1 cellular context compared by ENCODE assay signal in the genomic region with DNA sequence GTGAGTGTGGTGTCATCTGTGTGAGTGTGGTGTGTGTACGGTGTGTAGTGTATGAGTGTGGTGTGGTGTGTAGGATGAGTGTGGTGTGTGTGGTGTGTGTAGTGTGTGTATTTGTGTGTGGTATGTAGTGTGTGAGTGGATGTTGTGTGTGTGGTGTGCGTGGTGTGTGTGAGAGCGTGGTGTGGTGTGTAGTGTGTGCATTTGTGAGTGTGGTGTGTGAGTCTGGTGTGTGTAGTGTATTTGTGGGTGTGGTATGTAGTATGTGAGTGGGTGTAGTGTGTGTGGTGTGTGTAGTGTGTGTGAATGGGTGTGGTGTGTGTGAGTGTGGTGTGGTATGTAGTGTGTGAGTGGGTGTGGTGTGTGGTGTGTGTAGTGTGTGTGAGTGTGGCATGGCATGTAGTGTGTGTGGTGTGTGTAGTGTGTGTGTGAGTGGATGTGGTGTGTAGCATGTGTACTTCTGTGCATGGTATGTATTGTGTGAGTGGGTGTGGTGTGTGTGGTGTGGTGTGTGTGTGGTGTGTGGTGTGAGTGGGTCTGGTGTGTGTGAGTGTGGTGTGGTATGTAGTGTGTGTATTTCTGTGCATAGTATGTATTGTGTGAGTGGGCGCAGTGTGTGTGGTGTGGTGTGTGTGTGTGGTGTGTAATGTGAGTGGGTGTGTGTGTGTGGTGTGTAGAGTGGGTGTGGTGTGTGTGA.
TF ChIP-seq lines count a peak whose summit lies in the region.

No MANE protein-coding gene starts in this region.

TF ChIP-seq in HEK293, 187 proteins besides CTCF, POLR2A, EP300 and RAD21 (continued from another document):
- TF ChIP-seq ZNF544 (tag by site-specific recombination; IDR thresholded peaks at IDR 0.05) (no peak), ZNF155 (tag by site-specific recombination; IDR thresholded peaks at IDR 0.05) (no peak), ZNF473 (tag by site-specific recombination; IDR thresholded peaks at IDR 0.05) (no peak), KLF7 (tag by site-specific recombination; IDR thresholded peaks at IDR 0.05; ENCODE audit: borderline replicate concordance) (no peak), ZNF175 (tag by site-specific recombination; IDR thresholded peaks at IDR 0.05) (no peak), RBAK (tag by site-specific recombination; IDR thresholded peaks at IDR 0.05) (no peak)
- TF ChIP-seq, protein P1, sequence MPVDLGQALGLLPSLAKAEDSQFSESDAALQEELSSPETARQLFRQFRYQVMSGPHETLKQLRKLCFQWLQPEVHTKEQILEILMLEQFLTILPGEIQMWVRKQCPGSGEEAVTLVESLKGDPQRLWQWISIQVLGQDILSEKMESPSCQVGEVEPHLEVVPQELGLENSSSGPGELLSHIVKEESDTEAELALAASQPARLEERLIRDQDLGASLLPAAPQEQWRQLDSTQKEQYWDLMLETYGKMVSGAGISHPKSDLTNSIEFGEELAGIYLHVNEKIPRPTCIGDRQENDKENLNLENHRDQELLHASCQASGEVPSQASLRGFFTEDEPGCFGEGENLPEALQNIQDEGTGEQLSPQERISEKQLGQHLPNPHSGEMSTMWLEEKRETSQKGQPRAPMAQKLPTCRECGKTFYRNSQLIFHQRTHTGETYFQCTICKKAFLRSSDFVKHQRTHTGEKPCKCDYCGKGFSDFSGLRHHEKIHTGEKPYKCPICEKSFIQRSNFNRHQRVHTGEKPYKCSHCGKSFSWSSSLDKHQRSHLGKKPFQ (tag by site-specific recombination; IDR thresholded peaks at IDR 0.05) = peak; percentile 86
